Comparison of ENCODE assay signal across 8 cellular contexts in genomic region chr11:46826310-46827044, GRCh38. TPM values are rescaled to one million over a fixed set of nuclear protein-coding genes. Genes with fewer than 3 reads are reported as not detected.
DNase-seq lines count a peak whose midpoint lies in the region; ATAC-seq and TF ChIP-seq lines count a peak whose summit lies in the region.

No MANE protein-coding gene starts in this region.

- H3K4me3 Mint-ChIP-seq in GM23338, result peak overlapping the region; percentile 75

- H3K27me3 Mint-ChIP-seq in GM23338 (ENCODE audit: insufficient read depth, low read depth, poor library complexity), result peaks cover 2% of the 10 kb centered on the region

- peaks cover 29% of the 10 kb centered on the region for H3K4me1 Mint-ChIP-seq in GM23338

- peak; percentile 99 for ATAC-seq in GM23338

- H2AFZ ChIP-seq in GM23338, result no peak overlapping the region

- no peak for TF ChIP-seq CTCF in GM23338 (conservative IDR thresholded peaks at IDR 0.05; ENCODE audit: low read depth in 2 of 2)

- 0 out of 2 replicates have a peak, but pooled peaks cover 4% of the 10 kb centered on the region for H3F3A ChIP-seq in GM23338 (replicated peaks; ENCODE audit: low read depth)

- H3K9me2 ChIP-seq in GM23338 (ENCODE audit: insufficient read depth), result no peaks in the 10 kb centered on the region

- peaks cover 24% of the 10 kb centered on the region for H3K4me1 ChIP-seq in GM23338 (ENCODE audit: insufficient read depth)

- no peaks in the 10 kb centered on the region for H3K9me3 Mint-ChIP-seq in GM23338

- peaks cover 98% of the 10 kb centered on the region for H3K79me2 ChIP-seq in GM23338 (replicated peaks; ENCODE audit: insufficient read depth)

- peak overlapping the region; percentile 59 for H3K4me3 ChIP-seq in GM23338

- H4K20me1 ChIP-seq in GM23338 (replicated peaks; ENCODE audit: insufficient read depth), result peaks cover 58% of the 10 kb centered on the region

- no peaks in the 10 kb centered on the region for H3K27me3 ChIP-seq in GM23338 (ENCODE audit: insufficient read depth)

- H3K36me3 Mint-ChIP-seq in GM23338 (ENCODE audit: low read depth), result no peaks in the 10 kb centered on the region; the same call in 1 of the 3 replicates

- 0 out of 2 replicates have a peak overlapping the region, but pooled peaks have one; percentile 67 for H3K27ac Mint-ChIP-seq in GM23338

- no peak overlapping the region; the same call in 1 of the 2 replicates for H3K27ac ChIP-seq in GM23338 (ENCODE audit: low read depth)

- peak; percentile 75 for DNase-seq in Daoy (ENCODE audit: low read depth)
- peak; percentile 94 for DNase-seq in GM23338 (ENCODE audit: low spot score)
- DNase-seq in MV-4-11 (lab: John Stamatoyannopoulos, UW), result peak; percentile 49
- DNase-seq in activated CD4-positive, CD25-positive, alpha-beta regulatory T cell treated with anti-CD3 and anti-CD28 coated beads, Interleukin-2, amount 50 U/mL, for 16 hours (ENCODE audit: low read depth, low spot score), result peak; percentile 52
- peak; percentile 61 for DNase-seq in central memory CD4-positive, alpha-beta T cell
- DNase-seq in iris pigment epithelial cell (ENCODE audit: low read depth), result peak; percentile 78
- peak; percentile 41 to 58 for DNase-seq in stimulated activated CD4-positive, alpha-beta T cell treated with anti-CD3 and anti-CD28 coated beads, Interleukin-12 subunit alpha, Interleukin-12 subunit beta, amount 100 ng/mL, for 24 hours (ENCODE audit: low read depth in 2 of 2)
- DNase-seq in DMS 273 (lab: John Stamatoyannopoulos, UW; ENCODE audit: unreplicated experiment), result no peak

- H3K36me3 ChIP-seq in GM23338 (ENCODE audit: insufficient read depth), result no peaks in the 10 kb centered on the region

- H3K4me2 ChIP-seq in GM23338, result peak overlapping the region; percentile 86

TF ChIP-seq in GM23338, 12 proteins besides CTCF, POLR2A, EP300 and RAD21:
- TF ChIP-seq STAT1 (IDR thresholded peaks at IDR 0.05; ENCODE audit: unreplicated experiment) (no peak), POLR2AphosphoS5 (IDR thresholded peaks at IDR 0.05; ENCODE audit: low read depth) (no peak; the same call in 1 of the 2 replicates), NANOG (IDR thresholded peaks at IDR 0.05; ENCODE audit: borderline replicate concordance) (no peak), EZH2phosphoT487 (IDR thresholded peaks at IDR 0.05; ENCODE audit: unreplicated experiment) (no peak), ZNF462 (CRISPR knock-in tag; IDR thresholded peaks at IDR 0.05) (no peak), ZNF114 (CRISPR knock-in tag; IDR thresholded peaks at IDR 0.05) (no peak), JUNB (IDR thresholded peaks at IDR 0.05; ENCODE audit: unreplicated experiment) (no peak), CREB1 (CRISPR knock-in tag; IDR thresholded peaks at IDR 0.05; ENCODE audit: low read depth) (no peak), ZNF331 (CRISPR knock-in tag; IDR thresholded peaks at IDR 0.05; ENCODE audit: low read depth) (no peak), ETS1 (IDR thresholded peaks at IDR 0.05) (no peak), REST (IDR thresholded peaks at IDR 0.05; ENCODE audit: unreplicated experiment) (no peak), EZH2 (IDR thresholded peaks at IDR 0.05; ENCODE audit: low read depth, unreplicated experiment) (no peak)

RNA-seq across cellular contexts. Expression of gene CKAP5, which starts 19.6 kb away (rescaled TPM):
- total RNA-seq in Daoy (2014; rRNA removed; shearing (Covaris generic)), result 86.5 and 96.6 TPM in 2 replicates
- 120 and 135 TPM in 2 replicates for total RNA-seq in GM23338 (2014; rRNA removed; shearing (Covaris generic))
- 49.4 and 67.9 TPM in 2 replicates for polyA plus RNA-seq in GM23338 (2016; fragmentation: Nextera tagmentation; extraction: Ambion mirVana)
